8 cellular contexts compared by ENCODE assay signal in the genomic region with DNA sequence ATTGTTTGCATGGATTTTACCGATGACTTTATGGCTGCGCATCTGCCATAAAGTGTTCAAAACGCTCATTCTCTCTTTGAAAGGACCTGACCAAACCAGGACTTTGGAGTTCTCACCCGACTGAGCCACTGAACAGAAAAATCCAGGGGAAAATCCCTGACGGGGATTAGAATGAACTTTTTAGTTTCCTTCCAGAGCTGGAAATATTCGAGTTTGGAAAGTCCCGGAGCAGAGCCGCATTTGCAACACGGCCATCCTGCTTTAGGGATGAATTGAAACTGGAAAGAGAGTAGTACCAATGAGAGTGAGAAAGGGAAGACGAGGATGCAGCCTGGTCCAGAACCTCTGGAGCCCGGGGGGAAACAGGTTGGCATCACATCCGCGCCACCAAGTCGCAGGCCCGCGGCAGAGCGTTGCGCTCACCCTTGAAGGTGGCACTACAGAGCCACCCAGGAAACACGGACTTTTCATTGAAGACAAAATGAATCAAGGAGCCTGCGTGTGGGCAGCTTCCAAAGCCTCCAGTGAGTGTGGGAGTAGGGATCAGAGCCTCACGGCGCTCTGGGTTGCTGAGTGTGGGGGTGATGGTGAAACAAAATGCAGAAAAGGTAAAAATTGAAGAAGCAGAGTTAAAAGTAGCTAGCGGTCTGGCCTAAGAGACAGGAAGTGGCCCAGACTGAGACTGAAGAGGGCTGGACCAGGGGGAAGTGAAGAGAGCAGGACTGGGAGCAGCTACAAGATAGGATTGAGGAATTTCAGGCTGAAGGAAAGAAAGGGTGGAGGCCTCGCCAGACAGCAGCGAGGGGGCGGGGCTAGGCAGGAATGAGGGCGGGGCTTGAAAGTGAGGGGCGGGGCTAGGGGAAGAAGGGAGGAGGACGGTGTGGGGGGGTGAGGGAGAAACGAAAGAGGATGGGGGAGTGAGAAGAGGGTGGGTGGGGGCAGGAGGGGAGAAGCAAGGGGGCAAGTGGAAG. TPM values are rescaled to one million over a fixed set of nuclear protein-coding genes. Genes with fewer than 3 reads are reported as not detected.
DNase-seq lines count a peak whose midpoint lies in the region; ATAC-seq and TF ChIP-seq lines count a peak whose summit lies in the region.

No MANE protein-coding gene starts in this region.

- H3K27ac ChIP-seq in DOHH2 (ENCODE audit: low read depth, low read length): no peak overlapping the region

- no peak for TF ChIP-seq CTCF in DOHH2 (IDR thresholded peaks at IDR 0.05; ENCODE audit: low read depth, low read length, poor library complexity, severe bottlenecking)

- peaks cover 47% of the 10 kb centered on the region for H4K20me1 ChIP-seq in DOHH2 (ENCODE audit: control insufficient read depth, insufficient read depth, low read depth, low read length)

- DNase-seq in NOMO-1 treated with dmso at 0.1 percent for 144 hours (lab: John Stamatoyannopoulos, UW; ENCODE audit: unreplicated experiment): peak; percentile 58
- peak; percentile 73 to 76 for DNase-seq in activated T-cell treated with anti-CD3 and anti-CD28 coated beads, Interleukin-2, amount 50 U/mL, for 48 hours
- peak; percentile 56 to 71 for DNase-seq in erythroblast (lab: John Stamatoyannopoulos, UW)
- DNase-seq in myocyte (ENCODE audit: low read depth): peak; percentile 66
- peak; percentile 77 for DNase-seq in stimulated activated CD8-positive, alpha-beta memory T cell treated with anti-CD3 and anti-CD28 coated beads, Interleukin-4, amount 100 ng/mL, for 48 hours
- no peak for DNase-seq in NCI-H446 treated with DMSO at 0.1 percent for 48 hours (lab: John Stamatoyannopoulos, UW)

- H3K4me2 ChIP-seq in DOHH2 (ENCODE audit: low read length): peak overlapping the region; percentile 78

- H3K4me1 ChIP-seq in DOHH2 (ENCODE audit: control insufficient read depth, low read length): peaks cover 34% of the 10 kb centered on the region

- ATAC-seq in HG03097 (IDR thresholded peaks at IDR 0.05; ENCODE audit: low FRiP score, unreplicated experiment): no peak

- 0 out of 2 replicates have a peak, but pooled peaks cover 2% of the 10 kb centered on the region for H3K27me3 ChIP-seq in DOHH2 (ENCODE audit: control insufficient read depth, low read length)

- H3K9me3 ChIP-seq in DOHH2 (ENCODE audit: control insufficient read depth, insufficient read depth, low read length): no peaks in the 10 kb centered on the region

- no peaks in the 10 kb centered on the region for H3K9me2 ChIP-seq in DOHH2 (replicated peaks; ENCODE audit: control insufficient read depth, low read length)

- peaks cover 10% of the 10 kb centered on the region for H3K36me3 ChIP-seq in DOHH2 (ENCODE audit: control insufficient read depth, low read length)

- peaks cover 25% of the 10 kb centered on the region for H3F3A ChIP-seq in DOHH2 (ENCODE audit: control insufficient read depth, insufficient read depth)

- no peak for TF ChIP-seq POLR2A in erythroblast (IDR thresholded peaks at IDR 0.05; ENCODE audit: low read length)

- H3K79me2 ChIP-seq in DOHH2 (ENCODE audit: control insufficient read depth, low read length): peaks cover 65% of the 10 kb centered on the region

- peak overlapping the region; percentile 83 for H3K4me3 ChIP-seq in DOHH2 (ENCODE audit: low read length)

RNA-seq across cellular contexts. Expression of gene SMURF1, which starts 1.9 kb away (rescaled TPM):
- 11.4 and 13.6 TPM in 2 replicates for total RNA-seq in myocyte
- 14.7 TPM for polyA plus RNA-seq in myocyte (2012)
